In the genomic region with DNA sequence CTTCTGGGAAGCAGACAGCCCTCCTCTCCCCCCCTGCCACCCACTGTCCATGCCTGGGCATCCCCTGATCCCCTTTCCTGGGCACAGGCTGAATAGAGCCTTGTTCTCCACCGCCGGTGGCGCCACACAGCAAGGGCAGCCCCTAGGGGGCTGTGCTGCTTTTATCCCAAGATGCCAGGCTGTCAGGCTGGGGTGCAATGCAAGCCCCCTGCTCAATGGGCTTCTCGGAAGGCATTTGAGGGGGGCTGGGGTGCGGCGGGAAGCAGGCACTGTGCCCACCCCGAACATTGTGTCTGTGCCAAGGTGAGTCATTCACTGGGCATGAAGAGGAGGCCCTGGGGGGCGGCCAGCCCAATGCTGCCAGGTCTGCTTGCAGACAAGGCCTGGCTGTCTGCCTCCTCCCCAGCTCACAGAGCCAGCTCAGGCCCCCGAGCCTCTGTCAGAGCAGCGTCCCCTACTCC, we compare ENCODE assay signal across 12 cellular contexts. TPM values are rescaled to one million over a fixed set of nuclear protein-coding genes. Genes with fewer than 3 reads are reported as not detected.
DNase-seq lines count a peak whose midpoint lies in the region; ATAC-seq and TF ChIP-seq lines count a peak whose summit lies in the region.
"Had no signal": no experiment of that assay in that cellular context is flagged by ENCODE, and none has a peak within 500 bp of the region (broad histone marks: within the 10 kb centered on the region; RNA-seq: fewer than 3 reads in every experiment).

No MANE protein-coding gene starts in this region.

- no peaks in the 10 kb centered on the region; the same call in 1 of the 2 replicates for H4K20me1 ChIP-seq in IMR-90 (ENCODE audit: insufficient read depth, low read length)
- no peaks in the 10 kb centered on the region for H4K20me1 ChIP-seq in H9 (ENCODE audit: control insufficient read depth, insufficient read depth, insufficient read length)

- no peak overlapping the region for H3K27ac ChIP-seq in IMR-90 (ENCODE audit: insufficient read depth, low read length)
- H3K27ac ChIP-seq in breast epithelium, result peak overlapping the region; percentile 87
- no peak overlapping the region for H3K27ac ChIP-seq in substantia nigra (ENCODE audit: low read depth, low read length, poor library complexity, severe bottlenecking)
- H3K27ac ChIP-seq in H9 (ENCODE audit: insufficient read length, low read depth, low read length), result no peak overlapping the region
- H3K27ac ChIP-seq in vagina, result no peak overlapping the region

- H3K4me2 ChIP-seq in IMR-90 (ENCODE audit: low read depth, low read length), result no peak overlapping the region
- no peak overlapping the region for H3K4me2 ChIP-seq in H9 (ENCODE audit: insufficient read depth, insufficient read length, low read length)

- H2AK9ac ChIP-seq in IMR-90 (replicated peaks; ENCODE audit: low read depth, low read length, poor library complexity), result peak overlapping the region; percentile 48

- ATAC-seq in IMR-90 (ENCODE audit: low read depth), result peak; percentile 42
- ATAC-seq: activated CD8-positive, alpha-beta T cell treated with anti-CD3 and anti-CD28 coated beads, Interleukin-2, amount 10 ng/mL, durations not matched to agents 7 days and 5 days had no signal

- CTCF ChIA-PET in IMR-90 (lab: Yijun Ruan, JAX), result no interaction called here

- peaks cover 14% of the 10 kb centered on the region; the same call in 1 of the 2 replicates for H3K27me3 ChIP-seq in IMR-90 (ENCODE audit: control insufficient read depth, insufficient read depth, low read length)
- H3K27me3 ChIP-seq in breast epithelium, result no peaks in the 10 kb centered on the region
- H3K27me3 ChIP-seq in H9 (ENCODE audit: insufficient read depth, low read length), result peaks cover 4% of the 10 kb centered on the region; the same call in 1 of the 2 replicates
- no peaks in the 10 kb centered on the region for H3K27me3 ChIP-seq in vagina

- no peaks in the 10 kb centered on the region for H3K9me3 Mint-ChIP-seq in H9
- H3K9me3 Mint-ChIP-seq: memory B cell had no signal

- H3K4me1 ChIP-seq in IMR-90 (ENCODE audit: control insufficient read depth, insufficient read depth, low read length) (peaks cover 9% of the 10 kb centered on the region; the same call in 1 of the 2 replicates), breast epithelium (peaks cover 0 to 10% of the 10 kb centered on the region in 2 donors), H9 (ENCODE audit: insufficient read depth, low read length) (peaks cover 7% of the 10 kb centered on the region; the same call in 1 of the 2 replicates), vagina (peaks cover 12% of the 10 kb centered on the region)

- H2AK5ac ChIP-seq in IMR-90 (ENCODE audit: low read depth, low read length) (0 out of 2 replicates have a peak overlapping the region, but pooled peaks have one; percentile 16), H9 (ENCODE audit: insufficient read length, low read length) (no peak overlapping the region)

- H2BK5ac ChIP-seq in IMR-90 (ENCODE audit: low read depth, low read length, poor library complexity, severe bottlenecking), result no peak overlapping the region
- no peak overlapping the region for H2BK5ac ChIP-seq in H9 (ENCODE audit: insufficient read length, low read length)

- H3T11ph ChIP-seq in H9 (ENCODE audit: low read length), result no peak overlapping the region

- POLR2A ChIA-PET in IMR-90 (lab: Charles Lee; ENCODE audit: unreplicated experiment), result no interaction called here

- H4K8ac ChIP-seq in IMR-90 (ENCODE audit: low read depth in 2 of 2, low read length in 2 of 2), result no peak overlapping the region; a peak in 1 of 4 replicates
- no peak overlapping the region for H4K8ac ChIP-seq in H9 (replicated peaks; ENCODE audit: insufficient read length, low read depth, low read length)

- H3K9ac ChIP-seq in IMR-90 (ENCODE audit: low read depth, low read length), result no peak overlapping the region
- H3K9ac ChIP-seq in H9 (ENCODE audit: extremely low read depth, insufficient read length, low read length), result no peak overlapping the region

- H3K4me3 Mint-ChIP-seq in H9, result no peak overlapping the region
- H3K4me3 Mint-ChIP-seq: activated CD8-positive, alpha-beta T cell treated with anti-CD3 and anti-CD28 coated beads, Interleukin-2, amount 10 ng/mL, durations not matched to agents 7 days and 5 days; memory B cell had no signal

- peaks cover 15 to 17% of the 10 kb centered on the region in 2 experiments for H3K4me1 Mint-ChIP-seq in H9

- no peaks in the 10 kb centered on the region for H3K23me2 ChIP-seq in H9 (ENCODE audit: insufficient read length, low read depth, low read length, poor library complexity, severe bottlenecking)

- H3K36me3 Mint-ChIP-seq in H9 (ENCODE audit: insufficient read depth in 1 of 3, low read depth in 3 of 3), result no peaks in the 10 kb centered on the region
- H3K36me3 Mint-ChIP-seq: memory B cell had no signal

- H2BK120ac ChIP-seq in IMR-90 (ENCODE audit: low read depth, low read length), result no peak overlapping the region
- H2BK120ac ChIP-seq in H9 (ENCODE audit: low read depth, low read length, poor library complexity, severe bottlenecking), result no peak overlapping the region

- TF ChIP-seq RAD21 in IMR-90 (IDR thresholded peaks at IDR 0.05; ENCODE audit: low read length), result no peak

- H4K91ac ChIP-seq in IMR-90 (ENCODE audit: insufficient read depth, low read depth, low read length) (no peak overlapping the region), H9 (ENCODE audit: insufficient read length, low read depth, low read length) (no peak overlapping the region)

- H4K5ac ChIP-seq in IMR-90 (ENCODE audit: low read depth, low read length) (no peak overlapping the region), H9 (ENCODE audit: insufficient read length, low read depth, low read length) (no peak overlapping the region)

- DNase-seq in IMR-90 (peak; percentile 25), breast epithelium (ENCODE audit: low spot score in 2 of 2) (peak; percentile 65 to 84), islet precursor cell (peak; percentile 50), substantia nigra (lab: John Stamatoyannopoulos, UW) (peak in 43 of 49 donors; percentile 30 to 95 (median 72)), H9 (no peak), vagina (ENCODE audit: extremely low spot score in 2 of 2) (no peak), HPDE6-E6E7 (ENCODE audit: extremely low spot score) (no peak), NCI-H510A treated with DMSO at 0.1 percent for 48 hours (lab: John Stamatoyannopoulos, UW) (no peak)
- DNase-seq: activated CD8-positive, alpha-beta T cell treated with anti-CD3 and anti-CD28 coated beads, Interleukin-2, amount 10 ng/mL, durations not matched to agents 7 days and 5 days; NCI-H526 treated with DMSO at 0.1 percent for 48 hours had no signal

- H3K56ac ChIP-seq in IMR-90 (ENCODE audit: extremely low read depth, insufficient read depth, low read length) (no peak overlapping the region), H9 (ENCODE audit: insufficient read length, low read depth, low read length) (no peak overlapping the region)

- H2BK15ac ChIP-seq in IMR-90 (ENCODE audit: low read depth, low read length), result no peak overlapping the region
- no peak overlapping the region for H2BK15ac ChIP-seq in H9 (ENCODE audit: low read depth, low read length)

- H3K36me3 ChIP-seq in IMR-90 (ENCODE audit: control insufficient read depth, insufficient read depth, low read length) (no peaks in the 10 kb centered on the region), breast epithelium (no peaks in the 10 kb centered on the region), vagina (no peaks in the 10 kb centered on the region)

- peak overlapping the region; percentile 12 for H2AFZ ChIP-seq in IMR-90 (replicated peaks; ENCODE audit: low read length, poor library complexity)
- no peak overlapping the region for H2AFZ ChIP-seq in H9 (ENCODE audit: low read length)

- H3K27ac Mint-ChIP-seq in H9, result no peak overlapping the region
- H3K27ac Mint-ChIP-seq: activated CD8-positive, alpha-beta T cell treated with anti-CD3 and anti-CD28 coated beads, Interleukin-2, amount 10 ng/mL, durations not matched to agents 7 days and 5 days; memory B cell had no signal

- H3K14ac ChIP-seq in IMR-90 (replicated peaks; ENCODE audit: low read depth, low read length), result no peak overlapping the region
- H3K14ac ChIP-seq in H9 (ENCODE audit: insufficient read depth, low read length), result no peak overlapping the region; the same call in 1 of the 2 replicates

- in situ Hi-C loops in IMR-90 (cut with MboI; ENCODE audit: low sequenced_read_pairs), result no loop called here

- 83% methylated on average over 3 of the region's 10 CpGs; no CpG with 5 or more reads in 1 of the 2 experiments for WGBS in IMR-90 (ENCODE audit: extremely low coverage in 2 of 2, insufficient read length in 1 of 2), 2 experiments
- WGBS in H9 (ENCODE audit: extremely low coverage, insufficient read length, low lambda C conversion rate), result no CpG with 5 or more reads among the region's 10 CpGs

- dilution Hi-C loops in IMR-90 (cut with HindIII; ENCODE audit: low sequenced_read_pairs, unreplicated experiment), result no loop called here

- intact Hi-C loops in IMR-90 (cut with micrococcal nuclease), result no loop called here
- intact Hi-C loops in breast epithelium (cut with DNase I; ENCODE audit: low total_unique reads), result loop anchor here (5.0 to 10.0 kb wide), 2 partner anchors 105 to 188 kb away; no protein-coding TSS in a partner anchor
- intact Hi-C loops in vagina (cut with DNase I), result loop anchor here (10.0 kb wide), 1 partner anchor 188 kb away; no protein-coding TSS in a partner anchor

- H3K4ac ChIP-seq in IMR-90 (ENCODE audit: low read depth, low read length) (no peak overlapping the region), H9 (ENCODE audit: low read depth, low read length) (no peak overlapping the region)

- no TSS peak for BruUV-seq in IMR-90 (replicated peaks; lab: Mats Ljungman, UMichigan)

- H3K9me3 ChIP-seq in IMR-90 (ENCODE audit: control insufficient read depth, insufficient read depth, low read length) (no peaks in the 10 kb centered on the region), breast epithelium (no peaks in the 10 kb centered on the region), H9 (ENCODE audit: control insufficient read depth, low read depth, low read length) (no peaks in the 10 kb centered on the region), vagina (no peaks in the 10 kb centered on the region)

- H3K9me1 ChIP-seq in IMR-90 (ENCODE audit: insufficient read depth, low read length), result no peaks in the 10 kb centered on the region

- H3K4me3 ChIP-seq in IMR-90 (ENCODE audit: insufficient read depth, low read depth, low read length) (no peak overlapping the region), breast epithelium (no peak overlapping the region), vagina (no peak overlapping the region)

- no peak overlapping the region for H2BK12ac ChIP-seq in H9 (ENCODE audit: insufficient read length, low read depth, low read length)

- H3K23ac ChIP-seq in IMR-90 (ENCODE audit: low read depth, low read length) (no peak overlapping the region), H9 (ENCODE audit: insufficient read length, low read depth, low read length) (no peak overlapping the region)

- peaks cover 49% of the 10 kb centered on the region for H3K27me3 Mint-ChIP-seq in H9 (ENCODE audit: low read depth)

- H3K79me1 ChIP-seq in IMR-90 (ENCODE audit: low read depth in 1 of 2, low read length in 2 of 2) (no peaks in the 10 kb centered on the region), H9 (ENCODE audit: insufficient read depth, low read depth, low read length, poor library complexity, severe bottlenecking) (no peaks in the 10 kb centered on the region)

- TF ChIP-seq CTCF in IMR-90 (conservative IDR thresholded peaks at IDR 0.05; ENCODE audit: low read depth, low read length) (no peak), breast epithelium (IDR thresholded peaks at IDR 0.05) (no peak), H9 (conservative IDR thresholded peaks at IDR 0.05) (no peak), vagina (IDR thresholded peaks at IDR 0.05) (no peak)

- H3K79me2 ChIP-seq in H9 (ENCODE audit: insufficient read depth, low read length), result no peaks in the 10 kb centered on the region

- H3K18ac ChIP-seq in IMR-90 (ENCODE audit: low read depth, low read length) (no peak overlapping the region), H9 (ENCODE audit: insufficient read length, low read depth, low read length) (no peak overlapping the region)

- no peak overlapping the region for H2BK20ac ChIP-seq in IMR-90 (ENCODE audit: low read depth, low read length)
- H2BK20ac ChIP-seq in H9 (ENCODE audit: low read depth, low read length, poor library complexity, severe bottlenecking), result no peak overlapping the region

- TF ChIP-seq POLR2A in IMR-90 (IDR thresholded peaks at IDR 0.05; ENCODE audit: low read depth, low read length) (no peak), breast epithelium (IDR thresholded peaks at IDR 0.05) (no peak), vagina (IDR thresholded peaks at IDR 0.05) (no peak)

RNA-seq across cellular contexts. Expression of a gene that starts 1.5 kb away (rescaled TPM):
- total RNA-seq in IMR-90 (2012; rRNA removed), result 0.18 TPM in 1 of 2 replicates, not detected in the other
- 0.19 and 0.40 TPM in 2 replicates for polyA plus RNA-seq in IMR-90 (2012; rRNA removed)
- 0.02 and 0.13 TPM in 2 replicates for polyA plus RNA-seq in IMR-90 (2012; cell fraction: cytosol; rRNA removed)
- polyA plus RNA-seq in IMR-90 (2012; cell fraction: nucleus; rRNA removed; ENCODE audit: low replicate concordance), result 0.05 and 0.18 TPM in 2 replicates
- total RNA-seq in breast epithelium, result 10 to 100 TPM in 2 of 3 donors, 1 to 10 TPM in 1; 4.2 to 37.0 (median 11.8) TPM
- 1.1 and 1.2 TPM in 2 replicates for total RNA-seq in H9 (2021)
- not detected for total RNA-seq in vagina
- total RNA-seq: activated CD8-positive, alpha-beta T cell treated with anti-CD3 and anti-CD28 coated beads, Interleukin-2, amount 10 ng/mL, durations not matched to agents 7 days and 5 days; dermis microvascular lymphatic vessel endothelial cell had no signal

RNA-seq across cellular contexts. Expression of a gene that starts 17.6 kb away (rescaled TPM):
- 126 and 178 TPM in 2 replicates for total RNA-seq in IMR-90 (2012; rRNA removed)
- 72.5 and 74.8 TPM in 2 replicates for polyA plus RNA-seq in IMR-90 (2012; rRNA removed)
- 44.7 and 106 TPM in 2 replicates for polyA plus RNA-seq in IMR-90 (2012; cell fraction: cytosol; rRNA removed)
- polyA plus RNA-seq in IMR-90 (2012; cell fraction: nucleus; rRNA removed; ENCODE audit: low replicate concordance), result 70.1 and 74.1 TPM in 2 replicates
- total RNA-seq in breast epithelium, result 10 to 100 TPM; 58.1 to 71.4 (median 60.0) TPM
- total RNA-seq in H9 (2021), result 150 and 161 TPM in 2 replicates
- total RNA-seq in vagina, result 55.5 TPM

RNA-seq across cellular contexts. Expression of a gene that starts 30.8 kb away (rescaled TPM):
- total RNA-seq in IMR-90 (2012; rRNA removed) (1.3 and 2.5 TPM in 2 replicates), breast epithelium (under 1 TPM in 2 of 3 donors, not detected in 1; 0.15 to 0.64 TPM), H9 (2021) (51.8 and 52.6 TPM in 2 replicates), vagina (0.74 TPM)
- polyA plus RNA-seq in IMR-90 (2012; rRNA removed), result 16.0 and 17.4 TPM in 2 replicates
- 7.6 and 7.8 TPM in 2 replicates for polyA plus RNA-seq in IMR-90 (2012; cell fraction: cytosol; rRNA removed)
- polyA plus RNA-seq in IMR-90 (2012; cell fraction: nucleus; rRNA removed; ENCODE audit: low replicate concordance), result 23.3 and 68.0 TPM in 2 replicates

RNA-seq across cellular contexts. Expression of a gene that starts 51.3 kb away (rescaled TPM):
- total RNA-seq in IMR-90 (2012; rRNA removed) (0.18 and 0.28 TPM in 2 replicates), breast epithelium (1 to 10 TPM in 1 of 3 donors, under 1 TPM in 1, not detected in 1; 0.98 to 7.2 TPM), H9 (2021) (6.0 and 6.4 TPM in 2 replicates), vagina (6.9 TPM)
- polyA plus RNA-seq in IMR-90 (2012; rRNA removed), result 0.84 and 1.5 TPM in 2 replicates
- 1.6 and 4.1 TPM in 2 replicates for polyA plus RNA-seq in IMR-90 (2012; cell fraction: cytosol; rRNA removed)
- polyA plus RNA-seq in IMR-90 (2012; cell fraction: nucleus; rRNA removed; ENCODE audit: low replicate concordance), result 0.71 and 1.2 TPM in 2 replicates

Comparison
In these comparisons a context has a peak if more than half of its experiments do, and no peak if none do; other contexts are left out.
1. DNase-seq: peak in IMR-90 (single experiment), breast epithelium (2 of 2), islet precursor cell (single experiment) and substantia nigra (43 of 49); none in H9 (single experiment), vagina (0 of 2), HPDE6-E6E7 (single experiment) and NCI-H510A treated with DMSO at 0.1 percent for 48 hours (single experiment).
2. H3K27ac ChIP-seq: peak in breast epithelium (2 of 2); none in IMR-90 (single experiment), substantia nigra (single experiment), H9 (single experiment) and vagina (single experiment).
3. RNA of a gene that starts 30.8 kb away (total RNA-seq): 51.8 to 52.6 TPM in H9; 1.3 to 2.5 TPM in IMR-90, 0.74 TPM in vagina (single experiment) and 0.15 to 0.64 TPM in breast epithelium; every median in the first group is over 10 times any median in the second.